ENCODE assay signal across 1 cellular context in the genomic region with DNA sequence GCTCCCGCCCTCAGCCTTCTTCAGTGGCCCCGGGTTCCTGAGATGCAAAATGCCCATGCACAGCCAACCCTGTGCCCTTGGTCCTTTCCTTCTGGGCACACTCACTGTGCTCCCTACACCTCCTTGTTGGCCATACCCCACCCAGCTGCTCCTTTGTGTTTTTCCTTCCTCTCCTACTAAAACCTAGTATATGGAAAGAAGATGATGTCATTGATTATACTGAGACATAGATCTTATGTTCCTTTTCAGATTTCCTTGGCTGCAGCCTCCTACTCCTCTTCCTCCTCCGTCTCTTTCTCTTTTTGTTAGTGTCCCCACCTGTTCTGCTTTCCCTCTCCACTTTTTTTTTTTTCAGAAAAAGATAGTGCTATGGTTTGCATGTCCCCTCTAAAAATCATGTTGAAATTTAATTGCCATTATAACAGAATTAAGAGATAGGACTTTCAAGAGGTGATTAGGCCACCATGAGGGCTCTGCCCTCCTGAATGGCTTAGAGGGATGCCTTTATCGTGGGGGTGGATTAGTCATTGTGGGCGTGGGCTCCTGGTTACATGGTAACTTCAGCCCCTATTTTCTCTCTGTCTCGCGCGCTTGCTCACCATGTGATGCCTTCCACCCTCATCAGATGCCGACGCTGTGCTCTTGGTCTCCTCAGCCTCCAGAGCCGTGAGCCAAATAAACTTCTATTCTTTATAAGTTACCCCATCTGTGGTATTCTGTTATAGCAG.
TF ChIP-seq lines count a peak whose summit lies in the region.

No MANE protein-coding gene starts in this region.

TF ChIP-seq in HepG2, 621 proteins besides CTCF, POLR2A, EP300 and RAD21:
- no peak for TF ChIP-seq DNMT3B (CRISPR knock-in tag; conservative IDR thresholded peaks at IDR 0.05)
- peak; percentile 92 for TF ChIP-seq ATF7 (IDR thresholded peaks at IDR 0.05)
- TF ChIP-seq ATF7 (CRISPR knock-in tag; IDR thresholded peaks at IDR 0.05): no peak
- TF ChIP-seq, protein P1, sequence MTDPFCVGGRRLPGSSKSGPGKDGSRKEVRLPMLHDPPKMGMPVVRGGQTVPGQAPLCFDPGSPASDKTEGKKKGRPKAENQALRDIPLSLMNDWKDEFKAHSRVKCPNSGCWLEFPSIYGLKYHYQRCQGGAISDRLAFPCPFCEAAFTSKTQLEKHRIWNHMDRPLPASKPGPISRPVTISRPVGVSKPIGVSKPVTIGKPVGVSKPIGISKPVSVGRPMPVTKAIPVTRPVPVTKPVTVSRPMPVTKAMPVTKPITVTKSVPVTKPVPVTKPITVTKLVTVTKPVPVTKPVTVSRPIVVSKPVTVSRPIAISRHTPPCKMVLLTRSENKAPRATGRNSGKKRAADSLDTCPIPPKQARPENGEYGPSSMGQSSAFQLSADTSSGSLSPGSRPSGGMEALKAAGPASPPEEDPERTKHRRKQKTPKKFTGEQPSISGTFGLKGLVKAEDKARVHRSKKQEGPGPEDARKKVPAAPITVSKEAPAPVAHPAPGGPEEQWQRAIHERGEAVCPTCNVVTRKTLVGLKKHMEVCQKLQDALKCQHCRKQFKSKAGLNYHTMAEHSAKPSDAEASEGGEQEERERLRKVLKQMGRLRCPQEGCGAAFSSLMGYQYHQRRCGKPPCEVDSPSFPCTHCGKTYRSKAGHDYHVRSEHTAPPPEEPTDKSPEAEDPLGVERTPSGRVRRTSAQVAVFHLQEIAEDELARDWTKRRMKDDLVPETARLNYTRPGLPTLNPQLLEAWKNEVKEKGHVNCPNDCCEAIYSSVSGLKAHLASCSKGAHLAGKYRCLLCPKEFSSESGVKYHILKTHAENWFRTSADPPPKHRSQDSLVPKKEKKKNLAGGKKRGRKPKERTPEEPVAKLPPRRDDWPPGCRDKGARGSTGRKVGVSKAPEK (CRISPR knock-in tag; IDR thresholded peaks at IDR 0.05; ENCODE audit: borderline replicate concordance): no peak
